Comparison of ENCODE assay signal across 8 cellular contexts in the genomic region with DNA sequence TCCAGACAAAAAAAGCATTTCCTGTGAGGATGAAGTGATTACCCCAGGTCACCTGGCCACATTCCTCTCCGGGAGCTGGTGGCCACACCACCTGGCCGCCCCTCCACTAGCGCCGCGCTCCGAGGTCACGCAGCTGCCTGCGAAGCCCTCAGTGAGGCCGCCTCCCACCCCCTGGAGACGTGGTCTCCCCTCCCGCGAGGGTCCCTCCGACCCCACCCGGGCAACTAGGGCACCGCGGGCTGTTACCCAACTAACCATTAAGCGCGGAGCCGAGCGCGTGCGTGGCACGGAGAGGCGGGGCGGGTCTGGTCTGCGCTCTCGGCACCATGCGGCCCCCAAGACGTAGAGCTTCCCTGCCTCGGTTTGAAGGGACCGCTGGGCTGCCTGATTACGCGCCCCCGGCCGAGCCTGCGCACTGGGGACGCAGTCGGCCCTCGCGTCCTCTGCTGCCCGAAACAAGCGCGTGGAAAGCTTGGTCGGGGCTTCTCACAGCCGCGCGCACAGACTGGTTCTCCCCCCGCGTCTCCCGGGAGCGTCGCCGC.
A peak's percentile ranks its signal among the peaks of the same experiment; 100 is the strongest.
DNase-seq lines count a peak whose midpoint lies in the region; ATAC-seq, FAIRE-seq and TF ChIP-seq lines count a peak whose summit lies in the region.

No MANE protein-coding gene starts in this region.

- H3K79me2 ChIP-seq in GM23338 (replicated peaks; ENCODE audit: insufficient read depth) (peaks cover 6% of the 10 kb centered on the region), endothelial cell of umbilical vein (ENCODE audit: control insufficient read depth, insufficient read depth, low read length) (peaks cover 8% of the 10 kb centered on the region)

- H3K36me3 Mint-ChIP-seq in GM23338 (ENCODE audit: low read depth) (peaks cover 10% of the 10 kb centered on the region; the same call in 2 of the 3 replicates), mesothelial cell of epicardium (peaks cover 2% of the 10 kb centered on the region)

- H3K36me3 ChIP-seq in GM23338 (ENCODE audit: insufficient read depth) = no peaks in the 10 kb centered on the region; the same call in 1 of the 2 replicates
- no peaks in the 10 kb centered on the region for H3K36me3 ChIP-seq in Panc1 (ENCODE audit: control insufficient read depth, insufficient read depth, low read length)
- no peaks in the 10 kb centered on the region for H3K36me3 ChIP-seq in endothelial cell of umbilical vein (ENCODE audit: control insufficient read depth in 2 of 2, extremely low read depth in 1 of 2, insufficient read depth in 2 of 2, low read length in 2 of 2)
- H3K36me3 ChIP-seq in vagina = no peaks in the 10 kb centered on the region

- H3K4me1 Mint-ChIP-seq in GM23338 = peaks cover 21% of the 10 kb centered on the region
- peaks cover 17% of the 10 kb centered on the region for H3K4me1 Mint-ChIP-seq in mesothelial cell of epicardium

- H3K9ac ChIP-seq in endothelial cell of umbilical vein (replicated peaks; ENCODE audit: extremely low read depth, insufficient read depth, low read length) = peak overlapping the region; percentile 59

- H3K4me3 Mint-ChIP-seq in GM23338 (peak overlapping the region; percentile 59), mesothelial cell of epicardium (peak overlapping the region; percentile 86)

- H3K4me3 ChIP-seq in GM23338 = peak overlapping the region; percentile 55
- peak overlapping the region; percentile 44 to 47 for H3K4me3 ChIP-seq in Panc1 (ENCODE audit: low read depth in 2 of 2, low read length in 2 of 2)
- H3K4me3 ChIP-seq in endothelial cell of umbilical vein (replicated peaks in 1 of 3; ENCODE audit: insufficient read depth in 1 of 3, low read depth in 1 of 3, low read length in 3 of 3) = peak overlapping the region; percentile 28 to 61 (median 59)
- peak overlapping the region; percentile 26 to 32 for H3K4me3 ChIP-seq in vagina

- H3K27me3 ChIP-seq in GM23338 (ENCODE audit: insufficient read depth) (no peaks in the 10 kb centered on the region; the same call in 1 of the 2 replicates), Panc1 (ENCODE audit: control insufficient read depth, insufficient read depth, low read length) (no peaks in the 10 kb centered on the region), endothelial cell of umbilical vein (ENCODE audit: control insufficient read depth in 2 of 2, insufficient read depth in 2 of 2, low read length in 2 of 2) (no peaks in the 10 kb centered on the region), vagina (peaks cover 5% of the 10 kb centered on the region)

- H3K27ac Mint-ChIP-seq in GM23338 (no peak overlapping the region), mesothelial cell of epicardium (peak overlapping the region; percentile 81)

- in situ Hi-C loops in Panc1 (cut with HindIII; ENCODE audit: low pct_unique_long_range_greater_than_20kb, low sequenced_read_pairs) = no loop called here

- H4K20me1 ChIP-seq in GM23338 (replicated peaks; ENCODE audit: insufficient read depth) (no peaks in the 10 kb centered on the region), endothelial cell of umbilical vein (replicated peaks; ENCODE audit: control insufficient read depth, extremely low read depth, insufficient read depth, low read length) (no peaks in the 10 kb centered on the region)

- DNase-seq in GM23338 (ENCODE audit: low spot score) (peak; percentile 80), Panc1 (ENCODE audit: low read depth, low spot score) (no peak), endothelial cell of umbilical vein (ENCODE audit: low read depth, low spot score) (peak; percentile 90), mesothelial cell of epicardium (ENCODE audit: low spot score in 2 of 2, unreplicated experiment in 2 of 2) (peak; percentile 48 to 75), vagina (ENCODE audit: extremely low spot score in 2 of 2) (no peak)
- DNase-seq in effector CD8-positive, alpha-beta T cell (lab: John Stamatoyannopoulos, UW) = no peak

- no peak overlapping the region for H3K27ac ChIP-seq in GM23338 (ENCODE audit: low read depth)
- H3K27ac ChIP-seq in Panc1 (ENCODE audit: low read length) = 0 out of 2 replicates have a peak overlapping the region, but pooled peaks have one; percentile 12
- H3K27ac ChIP-seq in endothelial cell of umbilical vein (ENCODE audit: insufficient read depth, low read depth, low read length) = peak overlapping the region; percentile 50
- no peak overlapping the region for H3K27ac ChIP-seq in vagina

- no peaks in the 10 kb centered on the region for H3K9me3 ChIP-seq in Panc1 (ENCODE audit: control insufficient read depth, insufficient read depth, low read depth, low read length)
- H3K9me3 ChIP-seq in endothelial cell of umbilical vein (replicated peaks; ENCODE audit: control insufficient read depth, insufficient read depth, low read length) = no peaks in the 10 kb centered on the region
- H3K9me3 ChIP-seq in vagina = no peaks in the 10 kb centered on the region

- intact Hi-C loops in Panc1 (cut with micrococcal nuclease; ENCODE audit: unreplicated experiment) (no loop called here), endothelial cell of umbilical vein (cut with micrococcal nuclease) (loop anchor here (1.0 kb wide), 1 partner anchor 17 kb away; no protein-coding TSS in a partner anchor), vagina (cut with DNase I) (no loop called here)

- H3K27me3 Mint-ChIP-seq in GM23338 (ENCODE audit: insufficient read depth, low read depth, poor library complexity) (peaks cover 15% of the 10 kb centered on the region), mesothelial cell of epicardium (ENCODE audit: low read depth) (no peaks in the 10 kb centered on the region)

- dilution Hi-C loops in endothelial cell of umbilical vein (cut with MboI; ENCODE audit: extremely low pct_ligation_motif_present, low sequenced_read_pairs) = no loop called here

- H2AFZ ChIP-seq in GM23338 (peak overlapping the region; percentile 8), endothelial cell of umbilical vein (ENCODE audit: low read depth, low read length) (peak overlapping the region; percentile 65)

- H3F3A ChIP-seq in GM23338 (replicated peaks; ENCODE audit: low read depth) = peaks cover 23% of the 10 kb centered on the region

- BruUV-seq in Panc1 (replicated peaks; lab: Mats Ljungman, UMichigan) (no TSS peak), endothelial cell of umbilical vein (replicated peaks; lab: Mats Ljungman, UMichigan) (TSS peak; percentile 5)

- CTCF ChIA-PET in Panc1 (lab: Charles Lee) = no interaction called here
- CTCF ChIA-PET in endothelial cell of umbilical vein (lab: Charles Lee) = interaction anchor here (0.7 to 2.1 kb wide), 11 partner anchors 9 to 223 kb away, joined by 3 to 11 read pairs (median 4); partner anchors contain the start of genes LRIG2 and SLC16A1

- H3K9me1 ChIP-seq in endothelial cell of umbilical vein (replicated peaks; ENCODE audit: control insufficient read depth, extremely low read depth, insufficient read depth, low read length) = no peaks in the 10 kb centered on the region

- H3K9me2 ChIP-seq in GM23338 (ENCODE audit: insufficient read depth) = peaks cover 14% of the 10 kb centered on the region; the same call in 1 of the 2 replicates

- H3K4me1 ChIP-seq in GM23338 (ENCODE audit: insufficient read depth) (peaks cover 36% of the 10 kb centered on the region), Panc1 (ENCODE audit: control insufficient read depth, insufficient read depth, low read length) (no peaks in the 10 kb centered on the region), endothelial cell of umbilical vein (ENCODE audit: control insufficient read depth, extremely low read depth, insufficient read depth, low read length) (peaks cover 11% of the 10 kb centered on the region), vagina (peaks cover 9% of the 10 kb centered on the region)

- no peak for TF ChIP-seq POLR2A in endothelial cell of umbilical vein (IDR thresholded peaks at IDR 0.05; ENCODE audit: low read depth, low read length)
- no peak for TF ChIP-seq POLR2A in vagina (IDR thresholded peaks at IDR 0.05)

- POLR2A ChIA-PET in Panc1 (lab: Charles Lee) = interaction anchor here (0.7 kb wide), 1 partner anchor 134 kb away, joined by 3 read pairs; no protein-coding TSS in a partner anchor
- POLR2A ChIA-PET in endothelial cell of umbilical vein (lab: Charles Lee) = interaction anchor here (1.0 kb wide), 1 partner anchor 30 kb away, joined by 3 read pairs; no protein-coding TSS in a partner anchor

- peak; percentile 66 for FAIRE-seq in endothelial cell of umbilical vein (lab: Jason Lieb, UNC)

- peak; percentile 83 for ATAC-seq in GM23338
- ATAC-seq in Panc1 = peak; percentile 80
- no peak for ATAC-seq in GM19023 (IDR thresholded peaks at IDR 0.05; ENCODE audit: unreplicated experiment)
- no peak for ATAC-seq in HG03439 (IDR thresholded peaks at IDR 0.05; ENCODE audit: unreplicated experiment)

- H3K4me2 ChIP-seq in GM23338 (peak overlapping the region; percentile 76), endothelial cell of umbilical vein (ENCODE audit: insufficient read depth, low read length) (peak overlapping the region; percentile 75)

- TF ChIP-seq CTCF in GM23338 (conservative IDR thresholded peaks at IDR 0.05; ENCODE audit: low read depth in 2 of 2) = no peak
- no peak for TF ChIP-seq CTCF in Panc1 (IDR thresholded peaks at IDR 0.05)
- TF ChIP-seq CTCF in endothelial cell of umbilical vein (IDR thresholded peaks at IDR 0.05; ENCODE audit: extremely low read depth in 1 of 2, insufficient read depth in 1 of 2, low read depth in 1 of 2, low read length in 2 of 2) = no peak
- no peak for TF ChIP-seq CTCF in mesothelial cell of epicardium (IDR thresholded peaks at IDR 0.05; ENCODE audit: unreplicated experiment)
- TF ChIP-seq CTCF in vagina (IDR thresholded peaks at IDR 0.05) = no peak

- H3K9me3 Mint-ChIP-seq in GM23338 (no peaks in the 10 kb centered on the region; the same call in 2 of the 3 replicates), mesothelial cell of epicardium (no peaks in the 10 kb centered on the region)

TF ChIP-seq in GM23338, 12 proteins besides CTCF, POLR2A, EP300 and RAD21:
- TF ChIP-seq JUNB (IDR thresholded peaks at IDR 0.05; ENCODE audit: unreplicated experiment) = no peak
- no peak; the same call in 1 of the 2 replicates for TF ChIP-seq POLR2AphosphoS5 (IDR thresholded peaks at IDR 0.05; ENCODE audit: low read depth)
- 0 out of 2 replicates have a peak, but pooled peaks have one; percentile 13 for TF ChIP-seq CREB1 (CRISPR knock-in tag; IDR thresholded peaks at IDR 0.05; ENCODE audit: low read depth)

TF ChIP-seq in endothelial cell of umbilical vein, 7 proteins besides CTCF, POLR2A, EP300 and RAD21 (continues in another document):
- TF ChIP-seq GATA2 (IDR thresholded peaks at IDR 0.05; ENCODE audit: insufficient read depth, insufficient read length, low read depth, low read length) (no peak), EZH2 (IDR thresholded peaks at IDR 0.05; ENCODE audit: borderline replicate concordance, low read depth, low read length, severe bottlenecking) (no peak), JUN (IDR thresholded peaks at IDR 0.05; ENCODE audit: borderline replicate concordance, insufficient read depth, insufficient read length, low read depth) (no peak), POLR2AphosphoS5 (IDR thresholded peaks at IDR 0.05; ENCODE audit: insufficient read depth, low read depth, low read length) (peak; percentile 46), FOS (IDR thresholded peaks at IDR 0.05; ENCODE audit: borderline replicate concordance, insufficient read depth, low read length) (no peak)

Comparison
In these comparisons a context has a peak if more than half of its experiments do, and no peak if none do; other contexts are left out.
1. ATAC-seq: peak in GM23338 (single experiment) and Panc1 (single experiment); none in GM19023 (single experiment) and HG03439 (single experiment).
2. DNase-seq: peak in GM23338 (single experiment), endothelial cell of umbilical vein (single experiment) and mesothelial cell of epicardium (2 of 2); none in Panc1 (single experiment), vagina (0 of 2) and effector CD8-positive, alpha-beta T cell (single experiment).
3. H3K27ac ChIP-seq: peak in Panc1 (single experiment) and endothelial cell of umbilical vein (single experiment); none in GM23338 (single experiment) and vagina (single experiment).
4. Peak in every context shown above with its lines, with median percentiles within 50 percentile points of each other: H3K4me3 ChIP-seq.